13 cellular contexts compared by ENCODE assay signal in the genomic region with DNA sequence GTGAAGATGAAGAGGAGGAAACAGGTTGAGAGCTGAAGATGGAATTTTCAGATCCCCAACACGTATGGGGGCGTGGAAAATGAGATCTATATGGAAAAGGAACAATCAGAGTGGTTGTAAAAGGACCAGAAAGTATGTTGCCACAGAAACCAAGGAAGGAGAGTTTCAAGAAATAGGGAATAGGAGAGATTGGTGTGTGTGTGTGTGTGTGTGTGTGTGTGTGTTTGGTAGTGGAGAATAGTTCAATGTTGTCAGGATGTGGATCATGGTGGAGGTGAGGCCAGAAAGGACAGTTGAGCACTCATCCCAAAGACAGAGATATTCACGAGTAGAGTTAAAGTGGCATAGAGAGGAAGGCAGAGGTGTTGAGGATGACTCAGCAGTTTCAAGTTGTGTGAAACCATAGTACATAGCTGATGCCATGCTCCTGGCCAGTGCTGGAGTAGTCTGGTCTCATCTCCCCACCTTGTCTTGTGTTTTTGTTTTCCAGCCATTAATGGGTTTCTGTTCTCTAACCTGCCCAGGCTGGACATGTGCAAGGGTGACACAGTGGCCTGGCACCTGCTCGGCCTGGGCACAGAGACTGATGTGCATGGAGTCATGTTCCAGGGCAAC. TPM values are rescaled to one million over a fixed set of nuclear protein-coding genes. Genes with fewer than 3 reads are reported as not detected.
DNase-seq lines count a peak whose midpoint lies in the region; ATAC-seq, FAIRE-seq and TF ChIP-seq lines count a peak whose summit lies in the region.
"Had no signal": no experiment of that assay in that cellular context is flagged by ENCODE, and none has a peak within 500 bp of the region (broad histone marks: within the 10 kb centered on the region; RNA-seq: fewer than 3 reads in every experiment).

No MANE protein-coding gene starts in this region.

- no peak overlapping the region for H3K9ac ChIP-seq in MM.1S (ENCODE audit: low read length)

- peaks cover 0 to 6% of the 10 kb centered on the region in 2 donors for H3K9me3 Mint-ChIP-seq in activated naive CD4-positive, alpha-beta T cell treated with anti-CD3 and anti-CD28 coated beads, Interleukin-2, amount 50 U/mL, for 72 hours
- H3K9me3 Mint-ChIP-seq in GM23338 = no peaks in the 10 kb centered on the region
- H3K9me3 Mint-ChIP-seq: brain had no signal

- H3K27ac Mint-ChIP-seq in activated naive CD4-positive, alpha-beta T cell treated with anti-CD3 and anti-CD28 coated beads, Interleukin-2, amount 50 U/mL, for 72 hours = peak overlapping the region; percentile 63 to 90
- peak overlapping the region; percentile 86 for H3K27ac Mint-ChIP-seq in GM23338
- H3K27ac Mint-ChIP-seq: brain had no signal

- no peak overlapping the region for H3K4me2 ChIP-seq in GM23338
- H3K4me2 ChIP-seq in MM.1S (ENCODE audit: low read depth, low read length) = peak overlapping the region; percentile 19

- intact Hi-C loops in left ventricle myocardium inferior (cut with micrococcal nuclease) = no loop called here

- peaks cover 7% of the 10 kb centered on the region; the same call in 2 of the 3 replicates for H3K4me1 Mint-ChIP-seq in GM23338
- H3K4me1 Mint-ChIP-seq: brain had no signal

- no peak for FAIRE-seq in small intestine (lab: Jason Lieb, UNC)

- H3K4me3 ChIP-seq in GM23338 (no peak overlapping the region), MM.1S (ENCODE audit: low read length) (no peak overlapping the region), small intestine (ENCODE audit: low read depth in 1 of 2, low read length in 2 of 2) (no peak overlapping the region), Peyer's patch (no peak overlapping the region), left ventricle myocardium inferior (no peak overlapping the region)

- H3K4me1 ChIP-seq in GM23338 (ENCODE audit: insufficient read depth) (no peaks in the 10 kb centered on the region), MM.1S (ENCODE audit: low read length) (peaks cover 14% of the 10 kb centered on the region), small intestine (ENCODE audit: control insufficient read depth in 2 of 2, insufficient read depth in 1 of 2, low read depth in 1 of 2, low read length in 1 of 2) (no peaks in the 10 kb centered on the region), Peyer's patch (no peaks in the 10 kb centered on the region), left ventricle myocardium inferior (no peaks in the 10 kb centered on the region)

- no peak overlapping the region for H3K27ac ChIP-seq in GM23338 (ENCODE audit: low read depth)
- H3K27ac ChIP-seq in MM.1S (ENCODE audit: low read length) = peak overlapping the region; percentile 30; the same call in 1 of the 2 replicates
- H3K27ac ChIP-seq in small intestine (ENCODE audit: low read depth in 1 of 2, low read length in 1 of 2) = no peak overlapping the region
- H3K27ac ChIP-seq in Peyer's patch = peak overlapping the region in 1 of 4 donors; percentile 38
- H3K27ac ChIP-seq in left ventricle myocardium inferior (replicated peaks) = no peak overlapping the region
- H3K27ac ChIP-seq: epithelial cell of prostate had no signal

- WGBS in small intestine, 3 donors = 66 to 73% (median 71%) methylated on average over 4 of the region's 4 CpGs

- H3K9me3 ChIP-seq in MM.1S (replicated peaks; ENCODE audit: insufficient read depth, low read length) (no peaks in the 10 kb centered on the region), small intestine (ENCODE audit: control insufficient read depth, low read depth) (no peaks in the 10 kb centered on the region), Peyer's patch (no peaks in the 10 kb centered on the region), left ventricle myocardium inferior (replicated peaks) (no peaks in the 10 kb centered on the region)

- ATAC-seq in activated naive CD4-positive, alpha-beta T cell treated with anti-CD3 and anti-CD28 coated beads, Interleukin-2, amount 50 U/mL, for 72 hours = peak; percentile 44
- no peak for ATAC-seq in GM23338
- no peak for ATAC-seq in GM19351 (IDR thresholded peaks at IDR 0.05; ENCODE audit: unreplicated experiment)

- no peak for TF ChIP-seq POLR2A in Peyer's patch (IDR thresholded peaks at IDR 0.05)

- H3K36me3 ChIP-seq in GM23338 (ENCODE audit: insufficient read depth) (no peaks in the 10 kb centered on the region), MM.1S (replicated peaks; ENCODE audit: insufficient read depth, low read length) (no peaks in the 10 kb centered on the region), small intestine (ENCODE audit: control insufficient read depth in 2 of 2, insufficient read depth in 2 of 2, low read length in 2 of 2) (peaks cover 0 to 9% of the 10 kb centered on the region in 2 donors), Peyer's patch (peaks cover 0 to 9% (median 0%) of the 10 kb centered on the region in 3 donors), left ventricle myocardium inferior (no peaks in the 10 kb centered on the region)

- H3K27me3 Mint-ChIP-seq in GM23338 (ENCODE audit: insufficient read depth, low read depth, poor library complexity) = no peaks in the 10 kb centered on the region

- no peaks in the 10 kb centered on the region for H3K36me3 Mint-ChIP-seq in activated naive CD4-positive, alpha-beta T cell treated with anti-CD3 and anti-CD28 coated beads, Interleukin-2, amount 50 U/mL, for 72 hours
- H3K36me3 Mint-ChIP-seq in GM23338 (ENCODE audit: low read depth) = peaks cover 34% of the 10 kb centered on the region
- H3K36me3 Mint-ChIP-seq: brain had no signal

- H3K79me2 ChIP-seq in GM23338 (replicated peaks; ENCODE audit: insufficient read depth) = no peaks in the 10 kb centered on the region
- no peaks in the 10 kb centered on the region for H3K79me2 ChIP-seq in MM.1S (ENCODE audit: low read length)

- DNase-seq in activated naive CD4-positive, alpha-beta T cell treated with anti-CD3 and anti-CD28 coated beads, Interleukin-2, amount 50 U/mL, for 72 hours (ENCODE audit: low spot score in 2 of 2) = no peak
- DNase-seq in activated naive CD4-positive, alpha-beta T cell treated with Interleukin-2 at 50 U/mL for 16 hours = no peak
- DNase-seq in GM23338 (ENCODE audit: low spot score) = no peak
- peak; percentile 72 for DNase-seq in MM.1S
- DNase-seq in small intestine = peak; percentile 11
- DNase-seq in Peyer's patch = no peak
- DNase-seq in left ventricle myocardium inferior = no peak
- DNase-seq: NCI-H1048, NCI-H748 treated with DMSO at 0.1 percent for 48 hours, SW 1271 had no signal

- no peaks in the 10 kb centered on the region for H3K27me3 ChIP-seq in GM23338 (ENCODE audit: insufficient read depth)
- no peaks in the 10 kb centered on the region for H3K27me3 ChIP-seq in MM.1S (replicated peaks; ENCODE audit: insufficient read depth, low read length)
- H3K27me3 ChIP-seq in small intestine (ENCODE audit: control insufficient read depth in 2 of 2, insufficient read depth in 2 of 2, low read length in 2 of 2) = no peaks in the 10 kb centered on the region
- no peaks in the 10 kb centered on the region for H3K27me3 ChIP-seq in Peyer's patch
- no peaks in the 10 kb centered on the region for H3K27me3 ChIP-seq in left ventricle myocardium inferior (ENCODE audit: low read depth)

- no peak overlapping the region for H3K4me3 Mint-ChIP-seq in GM23338
- H3K4me3 Mint-ChIP-seq: brain had no signal

- TF ChIP-seq CTCF in GM23338 (conservative IDR thresholded peaks at IDR 0.05; ENCODE audit: low read depth in 2 of 2) (no peak), MM.1S (IDR thresholded peaks at IDR 0.05; ENCODE audit: low read length) (no peak), Peyer's patch (IDR thresholded peaks at IDR 0.05) (no peak), left ventricle myocardium inferior (IDR thresholded peaks at IDR 0.05; ENCODE audit: borderline replicate concordance) (no peak)

- H3F3A ChIP-seq in GM23338 (replicated peaks; ENCODE audit: low read depth) = no peaks in the 10 kb centered on the region
- H3F3A ChIP-seq in MM.1S (ENCODE audit: insufficient read depth, low read length) = no peaks in the 10 kb centered on the region

- H3K9me2 ChIP-seq in GM23338 (ENCODE audit: insufficient read depth) (no peaks in the 10 kb centered on the region), MM.1S (replicated peaks; ENCODE audit: insufficient read depth, low read length) (no peaks in the 10 kb centered on the region)

- no peak overlapping the region for H2AFZ ChIP-seq in GM23338
- H2AFZ ChIP-seq in MM.1S (ENCODE audit: low read length) = peak overlapping the region; percentile 14; the same call in 1 of the 2 replicates

- H4K20me1 ChIP-seq in GM23338 (replicated peaks; ENCODE audit: insufficient read depth) (no peaks in the 10 kb centered on the region), MM.1S (ENCODE audit: insufficient read depth, low read length) (no peaks in the 10 kb centered on the region)

TF ChIP-seq in GM23338, 12 proteins besides CTCF, POLR2A, EP300 and RAD21 (continues in another document):
- no peak for TF ChIP-seq NANOG (IDR thresholded peaks at IDR 0.05; ENCODE audit: borderline replicate concordance)
- TF ChIP-seq, protein P1, sequence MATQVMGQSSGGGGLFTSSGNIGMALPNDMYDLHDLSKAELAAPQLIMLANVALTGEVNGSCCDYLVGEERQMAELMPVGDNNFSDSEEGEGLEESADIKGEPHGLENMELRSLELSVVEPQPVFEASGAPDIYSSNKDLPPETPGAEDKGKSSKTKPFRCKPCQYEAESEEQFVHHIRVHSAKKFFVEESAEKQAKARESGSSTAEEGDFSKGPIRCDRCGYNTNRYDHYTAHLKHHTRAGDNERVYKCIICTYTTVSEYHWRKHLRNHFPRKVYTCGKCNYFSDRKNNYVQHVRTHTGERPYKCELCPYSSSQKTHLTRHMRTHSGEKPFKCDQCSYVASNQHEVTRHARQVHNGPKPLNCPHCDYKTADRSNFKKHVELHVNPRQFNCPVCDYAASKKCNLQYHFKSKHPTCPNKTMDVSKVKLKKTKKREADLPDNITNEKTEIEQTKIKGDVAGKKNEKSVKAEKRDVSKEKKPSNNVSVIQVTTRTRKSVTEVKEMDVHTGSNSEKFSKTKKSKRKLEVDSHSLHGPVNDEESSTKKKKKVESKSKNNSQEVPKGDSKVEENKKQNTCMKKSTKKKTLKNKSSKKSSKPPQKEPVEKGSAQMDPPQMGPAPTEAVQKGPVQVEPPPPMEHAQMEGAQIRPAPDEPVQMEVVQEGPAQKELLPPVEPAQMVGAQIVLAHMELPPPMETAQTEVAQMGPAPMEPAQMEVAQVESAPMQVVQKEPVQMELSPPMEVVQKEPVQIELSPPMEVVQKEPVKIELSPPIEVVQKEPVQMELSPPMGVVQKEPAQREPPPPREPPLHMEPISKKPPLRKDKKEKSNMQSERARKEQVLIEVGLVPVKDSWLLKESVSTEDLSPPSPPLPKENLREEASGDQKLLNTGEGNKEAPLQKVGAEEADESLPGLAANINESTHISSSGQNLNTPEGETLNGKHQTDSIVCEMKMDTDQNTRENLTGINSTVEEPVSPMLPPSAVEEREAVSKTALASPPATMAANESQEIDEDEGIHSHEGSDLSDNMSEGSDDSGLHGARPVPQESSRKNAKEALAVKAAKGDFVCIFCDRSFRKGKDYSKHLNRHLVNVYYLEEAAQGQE (IDR thresholded peaks at IDR 0.05; ENCODE audit: unreplicated experiment) = no peak

RNA-seq across cellular contexts. Expression of a gene that starts 36.1 kb away (rescaled TPM):
- under 1 TPM in 1 of 2 donors, not detected in 1; 0.18 TPM for total RNA-seq in activated naive CD4-positive, alpha-beta T cell treated with anti-CD3 and anti-CD28 coated beads, Interleukin-2, amount 50 U/mL, for 72 hours
- 52.5 and 64.7 TPM in 2 replicates for total RNA-seq in GM23338 (2014; rRNA removed; shearing (Covaris generic))
- polyA plus RNA-seq in GM23338 (2016; fragmentation: Nextera tagmentation; extraction: Ambion mirVana) (9.7 and 10.1 TPM in 2 replicates), small intestine (10 to 100 TPM; 33.8 to 60.5 (median 53.0) TPM)
- total RNA-seq in Peyer's patch (100 to 1,000 TPM in 3 of 4 donors, 10 to 100 TPM in 1; 65.2 to 249 (median 231) TPM), left ventricle myocardium inferior (26.2 TPM)

Comparison
In these comparisons a context has a peak if more than half of its experiments do, and no peak if none do; other contexts are left out.
1. ATAC-seq: peak in activated naive CD4-positive, alpha-beta T cell treated with anti-CD3 and anti-CD28 coated beads, Interleukin-2, amount 50 U/mL, for 72 hours (2 of 2); none in GM23338 (single experiment) and GM19351 (single experiment).
2. DNase-seq: peak in MM.1S (single experiment) and small intestine (single experiment); none in activated naive CD4-positive, alpha-beta T cell treated with anti-CD3 and anti-CD28 coated beads, Interleukin-2, amount 50 U/mL, for 72 hours (0 of 2), activated naive CD4-positive, alpha-beta T cell treated with Interleukin-2 at 50 U/mL for 16 hours (single experiment), GM23338 (single experiment), Peyer's patch (0 of 3) and left ventricle myocardium inferior (single experiment).
3. RNA of a gene that starts 36.1 kb away (total RNA-seq): 65.2 to 249 TPM in Peyer's patch, 52.5 to 64.7 TPM in GM23338 and 26.2 TPM in left ventricle myocardium inferior (single experiment); 0.18 TPM in activated naive CD4-positive, alpha-beta T cell treated with anti-CD3 and anti-CD28 coated beads, Interleukin-2, amount 50 U/mL, for 72 hours; every median in the first group is over 10 times any median in the second.